ENCODE assay signal across 19 cellular contexts in genomic region chr10:132512693-132513345, GRCh38.
"Had no signal": no experiment of that assay in that cellular context is flagged by ENCODE, and none has a peak within 500 bp of the region (broad histone marks: within the 10 kb centered on the region; RNA-seq: fewer than 3 reads in every experiment).

No MANE protein-coding gene starts in this region.

- DNase-seq: activated CD4-positive, alpha-beta memory T cell treated with anti-CD3 and anti-CD28 coated beads, Interleukin-2, amount 10 ng/mL, durations not matched to agents 7 days and 5 days; activated CD4-positive, alpha-beta T cell treated with anti-CD3 and anti-CD28 coated beads for 4 hours; activated naive CD4-positive, alpha-beta T cell treated with anti-CD3 and anti-CD28 coated beads, Interleukin-2, amount 50 U/mL, for 16 hours; activated T-cell treated with anti-CD3 and anti-CD28 coated beads, Interleukin-2, amount 50 U/mL, for 24 hours; effector CD4-positive, alpha-beta T cell; kidney glomerular epithelial cell; mesenchymal stem cell; retina; SIG-M5; stimulated activated CD4-positive, alpha-beta T cell treated with anti-CD3 and anti-CD28 coated beads, Interleukin-4, amount 100 ng/mL, for 1 hour; stimulated activated naive CD8-positive, alpha-beta T cell treated with anti-CD3 and anti-CD28 coated beads, Interleukin-15, amount 100 ng/mL, for 72 hours; testis; WERI-Rb-1 had no signal

- H3K27me3 ChIP-seq: breast epithelium, testis, upper lobe of left lung had no signal

- H3K4me3 Mint-ChIP-seq: activated CD4-positive, alpha-beta memory T cell treated with anti-CD3 and anti-CD28 coated beads, Interleukin-2, amount 10 ng/mL, durations not matched to agents 7 days and 5 days; activated T-cell treated with anti-CD3 and anti-CD28 coated beads, Interleukin-2, amount 50 U/mL, for 24 hours; naive thymus-derived CD8-positive, alpha-beta T cell; stimulated activated naive CD8-positive, alpha-beta T cell treated with anti-CD3 and anti-CD28 coated beads, Interleukin-15, amount 100 ng/mL, for 72 hours; T-helper 1 cell treated with Interleukin-12 subunit alpha and Interleukin-12 subunit beta and Interleukin-4 antibody, amounts not matched to agents 30 μg/mL and 1 μg/mL, for 36 hours had no signal

- H3K4me1 Mint-ChIP-seq: activated CD4-positive, alpha-beta memory T cell treated with anti-CD3 and anti-CD28 coated beads, Interleukin-2, amount 10 ng/mL, durations not matched to agents 7 days and 5 days; stimulated activated naive CD8-positive, alpha-beta T cell treated with anti-CD3 and anti-CD28 coated beads, Interleukin-15, amount 100 ng/mL, for 72 hours had no signal

- H3K27ac Mint-ChIP-seq: activated CD4-positive, alpha-beta memory T cell treated with anti-CD3 and anti-CD28 coated beads, Interleukin-2, amount 10 ng/mL, durations not matched to agents 7 days and 5 days; activated T-cell treated with anti-CD3 and anti-CD28 coated beads, Interleukin-2, amount 50 U/mL, for 24 hours; activated T-helper 2 cell treated with anti-CD3 and anti-CD28 coated beads, Interferon-gamma antibody, Interleukin-2, Interleukin-4, amounts not matched to agents 10 μg/mL and 5 μg/mL and 100 μg/mL, durations not matched to agents 14 hours and 24 hours and 36 hours; naive thymus-derived CD8-positive, alpha-beta T cell; stimulated activated naive CD8-positive, alpha-beta T cell treated with anti-CD3 and anti-CD28 coated beads, Interleukin-15, amount 100 ng/mL, for 72 hours; T-helper 1 cell treated with Interleukin-12 subunit alpha and Interleukin-12 subunit beta and Interleukin-4 antibody, amounts not matched to agents 30 μg/mL and 1 μg/mL, for 36 hours had no signal

- H3K9me3 ChIP-seq: breast epithelium, testis, upper lobe of left lung had no signal

- H3K4me3 ChIP-seq: breast epithelium, skin epidermis, testis, upper lobe of left lung had no signal

- H3K36me3 Mint-ChIP-seq: naive thymus-derived CD8-positive, alpha-beta T cell had no signal

- H3K27ac ChIP-seq: skin epidermis, testis, upper lobe of left lung, WERI-Rb-1 had no signal

- H3K27me3 Mint-ChIP-seq: activated CD4-positive, alpha-beta memory T cell treated with anti-CD3 and anti-CD28 coated beads, Interleukin-2, amount 10 ng/mL, durations not matched to agents 7 days and 5 days; naive thymus-derived CD8-positive, alpha-beta T cell; stimulated activated naive CD8-positive, alpha-beta T cell treated with anti-CD3 and anti-CD28 coated beads, Interleukin-15, amount 100 ng/mL, for 72 hours had no signal

- H3K9me3 Mint-ChIP-seq: activated CD4-positive, alpha-beta memory T cell treated with anti-CD3 and anti-CD28 coated beads, Interleukin-2, amount 10 ng/mL, durations not matched to agents 7 days and 5 days; activated T-cell treated with anti-CD3 and anti-CD28 coated beads, Interleukin-2, amount 50 U/mL, for 24 hours; activated T-helper 2 cell treated with anti-CD3 and anti-CD28 coated beads, Interferon-gamma antibody, Interleukin-2, Interleukin-4, amounts not matched to agents 10 μg/mL and 5 μg/mL and 100 μg/mL, durations not matched to agents 14 hours and 24 hours and 36 hours; T-helper 1 cell treated with Interleukin-12 subunit alpha and Interleukin-12 subunit beta and Interleukin-4 antibody, amounts not matched to agents 30 μg/mL and 1 μg/mL, for 36 hours had no signal

- H3K36me3 ChIP-seq: breast epithelium, upper lobe of left lung, WERI-Rb-1 had no signal

- ATAC-seq: naive thymus-derived CD8-positive, alpha-beta T cell; stimulated activated naive CD8-positive, alpha-beta T cell treated with anti-CD3 and anti-CD28 coated beads, Interleukin-15, amount 100 ng/mL, for 72 hours had no signal
